ENCODE assay signal across 8 cellular contexts in genomic region chr20:35305682-35306556, GRCh38.
A peak's percentile ranks its signal among the peaks of the same experiment; 100 is the strongest.
DNase-seq lines count a peak whose midpoint lies in the region; ATAC-seq and TF ChIP-seq lines count a peak whose summit lies in the region.

No MANE protein-coding gene starts in this region.

- no peak for ATAC-seq in GM21717 (IDR thresholded peaks at IDR 0.05; ENCODE audit: unreplicated experiment)
- no peak for ATAC-seq in HG03139 (IDR thresholded peaks at IDR 0.05; ENCODE audit: unreplicated experiment)
- no peak for ATAC-seq in GM18858 (IDR thresholded peaks at IDR 0.05; ENCODE audit: unreplicated experiment)

- no peak overlapping the region for H3K4me3 ChIP-seq in retinal pigment epithelial cell (ENCODE audit: low read length)

- DNase-seq in activated gamma-delta T cell treated with Interleukin-2 at 50 U/mL for 16 hours, result peak; percentile 38
- DNase-seq in activated gamma-delta T cell (lab: John Stamatoyannopoulos, UW), result no peak
- peak; percentile 35 to 80 for DNase-seq in activated CD4-positive, alpha-beta T cell treated with anti-CD3 and anti-CD28 coated beads, Interleukin-2, amount 50 U/mL, for 24 hours (ENCODE audit: low read depth in 1 of 2, low spot score in 1 of 2)
- peak; percentile 80 for DNase-seq in epidermal melanocyte (ENCODE audit: insufficient read length, low spot score)
- peak; percentile 97 for DNase-seq in retinal pigment epithelial cell (ENCODE audit: low read depth)

- no peak for TF ChIP-seq CTCF in retinal pigment epithelial cell (conservative IDR thresholded peaks at IDR 0.05; ENCODE audit: low read depth, low read length)
